Comparison of ENCODE assay signal across 17 cellular contexts in the genomic region with DNA sequence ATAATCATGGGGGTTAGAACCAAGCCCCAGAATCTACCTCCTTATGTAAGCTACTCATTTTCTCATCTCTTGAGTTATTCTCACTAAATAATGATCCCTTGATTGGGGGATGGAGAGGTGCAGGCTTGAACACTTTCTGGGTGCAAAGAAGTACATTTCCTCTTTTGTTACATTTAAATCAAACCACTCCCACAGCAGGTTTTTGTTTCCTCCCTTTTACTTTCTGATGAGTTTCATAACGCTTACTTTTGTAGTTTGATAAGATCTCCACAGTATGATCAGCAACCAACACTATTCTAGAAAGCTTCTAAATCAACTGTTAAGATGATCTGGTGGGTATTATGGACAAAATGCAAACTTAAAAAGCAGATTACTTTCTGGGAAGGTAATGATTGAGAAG. TPM values are rescaled to one million over a fixed set of nuclear protein-coding genes. Genes with fewer than 3 reads are reported as not detected.
DNase-seq lines count a peak whose midpoint lies in the region; ATAC-seq, FAIRE-seq and TF ChIP-seq lines count a peak whose summit lies in the region.
"Had no signal": no experiment of that assay in that cellular context is flagged by ENCODE, and none has a peak within 500 bp of the region (broad histone marks: within the 10 kb centered on the region; RNA-seq: fewer than 3 reads in every experiment).

No MANE protein-coding gene starts in this region.

- no peaks in the 10 kb centered on the region for H3K9me3 Mint-ChIP-seq in CD4-positive, alpha-beta T cell
- H3K9me3 Mint-ChIP-seq in memory B cell (no peaks in the 10 kb centered on the region), MCF 10A (ENCODE audit: unreplicated experiment) (no peaks in the 10 kb centered on the region)

- peak overlapping the region; percentile 23 for H3K4me3 Mint-ChIP-seq in CD4-positive, alpha-beta T cell
- H3K4me3 Mint-ChIP-seq in T-helper 17 cell, result peak overlapping the region; percentile 81
- H3K4me3 Mint-ChIP-seq in memory B cell, result peak overlapping the region; percentile 78
- H3K4me3 Mint-ChIP-seq in MCF 10A (ENCODE audit: unreplicated experiment), result no peak overlapping the region

- no peaks in the 10 kb centered on the region for H3K27me3 Mint-ChIP-seq in CD4-positive, alpha-beta T cell
- H3K27me3 Mint-ChIP-seq in T-helper 17 cell (no peaks in the 10 kb centered on the region), memory B cell (no peaks in the 10 kb centered on the region), MCF 10A (ENCODE audit: insufficient read depth, unreplicated experiment) (no peaks in the 10 kb centered on the region)

- ATAC-seq in CD4-positive, alpha-beta T cell (ENCODE audit: poor library complexity), result peak; percentile 88
- peak; percentile 87 for ATAC-seq in T-helper 17 cell
- ATAC-seq in memory B cell (ENCODE audit: low read depth), result peak; percentile 87
- ATAC-seq: left colon had no signal

- intact Hi-C loops in CD4-positive, alpha-beta T cell (cut with DNase I, micrococcal nuclease), result loop anchor here in 1 of 2 experiments (1.0 kb wide), 2 partner anchors 13 to 31 kb away; no protein-coding TSS in a partner anchor
- intact Hi-C loops in MCF 10A (cut with micrococcal nuclease), result loop anchor here (5.0 kb wide), 1 partner anchor 94 kb away; no protein-coding TSS in a partner anchor

- BruUV-seq in MCF 10A (replicated peaks; lab: Mats Ljungman, UMichigan), result no TSS peak

- peak overlapping the region; percentile 79 for H3K27ac Mint-ChIP-seq in CD4-positive, alpha-beta T cell
- H3K27ac Mint-ChIP-seq in T-helper 17 cell, result peak overlapping the region; percentile 71
- H3K27ac Mint-ChIP-seq in memory B cell, result peak overlapping the region; percentile 89
- H3K27ac Mint-ChIP-seq in MCF 10A (ENCODE audit: low read depth, unreplicated experiment), result no peak overlapping the region

- H3K36me3 Mint-ChIP-seq in CD4-positive, alpha-beta T cell (ENCODE audit: low read depth), result peaks cover 7% of the 10 kb centered on the region
- H3K36me3 Mint-ChIP-seq in T-helper 17 cell (ENCODE audit: low read depth) (peaks cover 7% of the 10 kb centered on the region), memory B cell (peaks cover 23% of the 10 kb centered on the region), MCF 10A (ENCODE audit: insufficient read depth, unreplicated experiment) (peaks cover 6% of the 10 kb centered on the region)

- H3K9me3 ChIP-seq in CD4-positive, alpha-beta T cell (ENCODE audit: control insufficient read depth, low read length), result no peaks in the 10 kb centered on the region
- no peaks in the 10 kb centered on the region for H3K9me3 ChIP-seq in T-helper 17 cell (ENCODE audit: control insufficient read depth, low read length, poor library complexity, severe bottlenecking)
- H3K9me3 ChIP-seq: adrenal gland, vagina had no signal

- no peaks in the 10 kb centered on the region for H3K27me3 ChIP-seq in CD4-positive, alpha-beta T cell (ENCODE audit: control insufficient read depth, insufficient read depth, low read length)
- H3K27me3 ChIP-seq: adrenal gland, hepatocyte, vagina had no signal

- no peak for TF ChIP-seq CTCF in CD4-positive, alpha-beta T cell (IDR thresholded peaks at IDR 0.05)
- TF ChIP-seq CTCF in MCF 10A (IDR thresholded peaks at IDR 0.05; ENCODE audit: unreplicated experiment), result no peak

- peaks cover 72% of the 10 kb centered on the region for H3K4me1 Mint-ChIP-seq in CD4-positive, alpha-beta T cell (ENCODE audit: low read depth)
- H3K4me1 Mint-ChIP-seq in T-helper 17 cell (peaks cover 36% of the 10 kb centered on the region), memory B cell (peaks cover 48% of the 10 kb centered on the region), MCF 10A (ENCODE audit: insufficient read depth, unreplicated experiment) (peaks cover 11% of the 10 kb centered on the region)

- H3K27ac ChIP-seq in CD4-positive, alpha-beta T cell (ENCODE audit: low read depth, low read length), result peak overlapping the region; percentile 74
- H3K27ac ChIP-seq: adrenal gland, hepatocyte, vagina had no signal

- POLR2A ChIA-PET in CD4-positive, alpha-beta T cell (lab: Charles Lee), result interaction anchor here (0.8 to 3.4 kb wide), 15 partner anchors 8 to 475 kb away, joined by 3 to 36 read pairs (median 10); a partner anchor contains a TSS
- POLR2A ChIA-PET in MCF 10A (lab: Yijun Ruan, JAX), result interaction anchor here (0.7 to 1.1 kb wide), 6 partner anchors 9 to 235 kb away, joined by 3 to 5 read pairs (median 4); a partner anchor contains a TSS

- DNase-seq in CD4-positive, alpha-beta T cell, result no peak
- DNase-seq in GM18507 (ENCODE audit: extremely low spot score, insufficient read length, low read depth) (no peak), T-helper 17 cell (no peak), memory B cell (ENCODE audit: low spot score in 2 of 2) (no peak), MCF 10A (ENCODE audit: unreplicated experiment) (no peak), NCI-H748 treated with DMSO at 0.1 percent for 48 hours (lab: John Stamatoyannopoulos, UW) (no peak), globus pallidus (ENCODE audit: low spot score) (no peak), HuH-7 (ENCODE audit: low spot score) (no peak)
- DNase-seq: activated CD4-positive, alpha-beta T cell treated with anti-CD3 and anti-CD28 coated beads for 48 hours; adrenal gland; left colon; NCI-H226; retina; stimulated activated CD4-positive, alpha-beta T cell treated with anti-CD3 and anti-CD28 coated beads, Interleukin-4, amount 100 ng/mL, for 1 hour had no signal

- peak; percentile 24 for FAIRE-seq in GM18507 (lab: Jason Lieb, UNC)
- FAIRE-seq: H54 had no signal

- CTCF ChIA-PET in CD4-positive, alpha-beta T cell (lab: Charles Lee), result interaction anchor here (1.2 to 3.4 kb wide), 4 partner anchors 9 to 234 kb away, joined by 3 to 15 read pairs (median 8); no protein-coding TSS in a partner anchor
- CTCF ChIA-PET in MCF 10A (lab: Yijun Ruan, JAX), result interaction anchor here (1.0 to 7.3 kb wide), 5 partner anchors 9 to 243 kb away, joined by 3 to 44 read pairs (median 6); a partner anchor contains a TSS

RNA-seq across cellular contexts. Expression of a gene that starts 20.5 kb away (rescaled TPM):
- 10 to 100 TPM; 30.4 to 32.4 TPM for total RNA-seq in CD4-positive, alpha-beta T cell
- total RNA-seq in T-helper 17 cell, result 10 to 100 TPM; 24.5 to 26.3 TPM
- 7.2 and 10.4 TPM in 2 replicates for total RNA-seq in MCF 10A (2022)
